8 cellular contexts compared by ENCODE assay signal in genomic region chr12:123363385-123363742, GRCh38. TPM values are rescaled to one million over a fixed set of nuclear protein-coding genes. Genes with fewer than 3 reads are reported as not detected.
DNase-seq lines count a peak whose midpoint lies in the region; ATAC-seq and TF ChIP-seq lines count a peak whose summit lies in the region.

No MANE protein-coding gene starts in this region.

- H3K9me3 Mint-ChIP-seq in stimulated activated naive CD8-positive, alpha-beta T cell treated with anti-CD3 and anti-CD28 coated beads, Interleukin-15, Interleukin-2, amounts not matched to agents 100 ng/mL and 50 ng/mL, for 24 hours = no peaks in the 10 kb centered on the region
- H3K9me3 Mint-ChIP-seq in T-cell = no peaks in the 10 kb centered on the region

- POLR2A ChIA-PET in T-cell (lab: Charles Lee) = interaction anchor here in 1 of 2 donors (0.7 kb wide), 1 partner anchor 128 kb away, joined by 9 read pairs; no protein-coding TSS in a partner anchor

- H3K4me1 Mint-ChIP-seq in stimulated activated naive CD8-positive, alpha-beta T cell treated with anti-CD3 and anti-CD28 coated beads, Interleukin-15, Interleukin-2, amounts not matched to agents 100 ng/mL and 50 ng/mL, for 24 hours (ENCODE audit: low read depth) = peaks cover 21% of the 10 kb centered on the region
- peaks cover 28 to 35% (median 31%) of the 10 kb centered on the region in 3 donors for H3K4me1 Mint-ChIP-seq in T-cell

- H3K4me3 Mint-ChIP-seq in stimulated activated naive CD8-positive, alpha-beta T cell treated with anti-CD3 and anti-CD28 coated beads, Interleukin-15, Interleukin-2, amounts not matched to agents 100 ng/mL and 50 ng/mL, for 24 hours = peak overlapping the region; percentile 87
- H3K4me3 Mint-ChIP-seq in T-cell = peak overlapping the region; percentile 84 to 90 (median 86)

- H3K36me3 Mint-ChIP-seq in stimulated activated naive CD8-positive, alpha-beta T cell treated with anti-CD3 and anti-CD28 coated beads, Interleukin-15, Interleukin-2, amounts not matched to agents 100 ng/mL and 50 ng/mL, for 24 hours (ENCODE audit: low read depth) = no peaks in the 10 kb centered on the region
- no peaks in the 10 kb centered on the region for H3K36me3 Mint-ChIP-seq in T-cell

- ATAC-seq in stimulated activated naive CD8-positive, alpha-beta T cell treated with anti-CD3 and anti-CD28 coated beads, Interleukin-15, Interleukin-2, amounts not matched to agents 100 U/mL and 50 U/mL, for 24 hours = no peak
- ATAC-seq in T-cell (replicated peaks in 1 of 4) (no peak), HG03521 (IDR thresholded peaks at IDR 0.05; ENCODE audit: unreplicated experiment) (no peak), HG03025 (IDR thresholded peaks at IDR 0.05; ENCODE audit: low FRiP score, unreplicated experiment) (no peak)

- CTCF ChIA-PET in T-cell (lab: Charles Lee) = interaction anchor here in 1 of 2 donors (0.5 kb wide), 1 partner anchor 131 kb away, joined by 5 read pairs; the partner anchor contains the start of gene MPHOSPH9

- no peak for DNase-seq in stimulated activated naive CD8-positive, alpha-beta T cell treated with anti-CD3 and anti-CD28 coated beads, Interleukin-15, Interleukin-2, amounts not matched to agents 100 U/mL and 50 U/mL, for 24 hours
- peak in 2 of 34 experiments; percentile 11 to 14 for DNase-seq in T-cell
- DNase-seq in fibroblast of the aortic adventitia (ENCODE audit: low read depth) = peak; percentile 20
- DNase-seq in retinal pigment epithelial cell (ENCODE audit: low read depth) = no peak
- no peak for DNase-seq in iPS-NIHi7 (ENCODE audit: extremely low spot score)

- H3K4me3 ChIP-seq in fibroblast of the aortic adventitia (ENCODE audit: low read depth, low read length) (peak overlapping the region; percentile 83), retinal pigment epithelial cell (ENCODE audit: low read length) (peak overlapping the region; percentile 93)

- no peak for TF ChIP-seq CTCF in fibroblast of the aortic adventitia (IDR thresholded peaks at IDR 0.05; ENCODE audit: insufficient read depth, low read length)
- TF ChIP-seq CTCF in retinal pigment epithelial cell (conservative IDR thresholded peaks at IDR 0.05; ENCODE audit: low read depth, low read length) = no peak

- no peaks in the 10 kb centered on the region for H3K27me3 Mint-ChIP-seq in stimulated activated naive CD8-positive, alpha-beta T cell treated with anti-CD3 and anti-CD28 coated beads, Interleukin-15, Interleukin-2, amounts not matched to agents 100 ng/mL and 50 ng/mL, for 24 hours
- no peaks in the 10 kb centered on the region for H3K27me3 Mint-ChIP-seq in T-cell

- peak overlapping the region; percentile 81 for H3K27ac Mint-ChIP-seq in stimulated activated naive CD8-positive, alpha-beta T cell treated with anti-CD3 and anti-CD28 coated beads, Interleukin-15, Interleukin-2, amounts not matched to agents 100 ng/mL and 50 ng/mL, for 24 hours
- H3K27ac Mint-ChIP-seq in T-cell = peak overlapping the region; percentile 83 to 88

RNA-seq across cellular contexts. Expression of gene SBNO1, which starts 1.3 kb away (rescaled TPM):
- total RNA-seq in T-cell (10 to 100 TPM; 36.1 to 42.1 (median 38.6) TPM), fibroblast of the aortic adventitia (ENCODE audit: low replicate concordance) (38.6 and 70.6 TPM in 2 replicates)

RNA-seq across cellular contexts. Expression of gene KMT5A, which starts 20.6 kb away (rescaled TPM):
- total RNA-seq in T-cell = 10 to 100 TPM; 21.1 to 34.2 (median 31.8) TPM
- total RNA-seq in fibroblast of the aortic adventitia (ENCODE audit: low replicate concordance) = 46.5 and 63.1 TPM in 2 replicates
